Comparison of ENCODE assay signal across 23 cellular contexts in the genomic region with DNA sequence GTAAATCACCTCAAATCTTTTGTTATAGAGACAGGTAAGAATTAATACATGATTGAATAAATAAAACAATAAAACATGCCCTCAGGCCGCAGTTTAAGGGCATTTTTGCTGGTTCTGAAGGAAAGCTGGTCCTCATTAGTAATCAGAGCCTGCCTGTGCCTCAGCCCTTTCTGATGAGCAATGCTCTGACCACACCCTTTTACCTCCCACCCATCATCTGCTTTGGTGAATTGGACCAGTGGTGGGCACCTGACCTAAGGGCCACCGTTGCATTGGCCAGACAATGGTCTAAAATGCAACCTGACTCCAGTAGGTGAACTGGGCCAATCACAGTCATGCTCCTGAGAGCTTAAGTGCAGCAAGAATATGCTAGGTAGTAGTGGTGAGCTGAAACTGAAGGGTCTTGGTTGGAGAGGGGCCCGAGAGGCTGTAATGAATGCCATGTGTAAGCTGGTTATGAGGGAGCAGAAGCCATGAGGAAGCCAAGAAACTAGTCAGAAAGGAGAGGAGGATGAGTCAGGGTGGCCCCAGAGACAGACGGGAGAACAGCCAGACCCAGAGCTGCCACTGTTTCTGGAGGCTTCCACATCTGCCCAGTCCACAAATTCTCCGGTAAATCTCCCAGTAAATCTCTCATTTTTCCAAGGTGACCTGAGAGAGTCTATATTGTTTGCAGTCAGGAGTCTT. TPM values are rescaled to one million over a fixed set of nuclear protein-coding genes. Genes with fewer than 3 reads are reported as not detected.
A peak's percentile ranks its signal among the peaks of the same experiment; 100 is the strongest.
DNase-seq lines count a peak whose midpoint lies in the region; ATAC-seq, FAIRE-seq and TF ChIP-seq lines count a peak whose summit lies in the region.
"Had no signal": no experiment of that assay in that cellular context is flagged by ENCODE, and none has a peak within 500 bp of the region (broad histone marks: within the 10 kb centered on the region; RNA-seq: fewer than 3 reads in every experiment).

No MANE protein-coding gene starts in this region.

- no peaks in the 10 kb centered on the region for H3K27me3 Mint-ChIP-seq in astrocyte (ENCODE audit: low read depth, unreplicated experiment)
- H3K27me3 Mint-ChIP-seq in nephron progenitor cell (ENCODE audit: low read depth, poor library complexity), result peaks cover 8% of the 10 kb centered on the region
- H3K27me3 Mint-ChIP-seq: CD4-positive, alpha-beta T cell; stimulated activated memory B cell treated with anti-CD40 and anti-IgM and Interleukin-4, amounts not matched to agents 10 μg/mL and 1 μg/mL and 100 μg/mL, for 72 hours had no signal

- H3K4me1 ChIP-seq in astrocyte (ENCODE audit: insufficient read depth, low read length) (peaks cover 3% of the 10 kb centered on the region), left lung (peaks cover 0 to 11% of the 10 kb centered on the region in 2 donors)
- H3K4me1 ChIP-seq: uterus had no signal

- no peaks in the 10 kb centered on the region for H4K20me1 ChIP-seq in astrocyte (ENCODE audit: insufficient read depth, low read length)

- peak; percentile 77 for DNase-seq in AG20443 (ENCODE audit: low spot score)
- peak; percentile 59 for DNase-seq in HT1080 (ENCODE audit: low read depth)
- peak; percentile 60 for DNase-seq in astrocyte (ENCODE audit: low read depth)
- no peak for DNase-seq in left lung
- DNase-seq in GF-D8 (lab: John Stamatoyannopoulos, UW), result no peak
- DNase-seq in nephron progenitor cell, result no peak
- DNase-seq: activated CD8-positive, alpha-beta T cell treated with anti-CD3 and anti-CD28 coated beads, Interleukin-2, amount 10 ng/mL, durations not matched to agents 7 days and 5 days; activated gamma-delta T cell; CD4-positive, alpha-beta T cell; cortex of kidney; endodermal cell; MM.1S; NCI-H146; NCI-H69; stimulated activated CD4-positive, alpha-beta T cell treated with anti-CD3 and anti-CD28 coated beads, Interleukin-2, amount 100 ng/mL, for 24 hours; SW 1271; uterus had no signal

- H3K4me1 Mint-ChIP-seq in astrocyte (ENCODE audit: low read depth, unreplicated experiment), result peaks cover 13% of the 10 kb centered on the region
- H3K4me1 Mint-ChIP-seq in nephron progenitor cell, result peaks cover 21% of the 10 kb centered on the region
- H3K4me1 Mint-ChIP-seq: nephron; stimulated activated memory B cell treated with anti-CD40 and anti-IgM and Interleukin-4, amounts not matched to agents 10 μg/mL and 1 μg/mL and 100 μg/mL, for 72 hours had no signal

- no peak overlapping the region for H3K4me2 ChIP-seq in astrocyte (ENCODE audit: low read length)
- H3K4me2 ChIP-seq: hepatocyte had no signal

- H2AFZ ChIP-seq in astrocyte (ENCODE audit: low read depth, low read length), result peak overlapping the region; percentile 30
- H2AFZ ChIP-seq: hepatocyte had no signal

- intact Hi-C loops in left lung (cut with DNase I), result no loop called here

- H3K9me3 ChIP-seq in astrocyte (ENCODE audit: insufficient read depth, low read depth, low read length) (no peaks in the 10 kb centered on the region), left lung (no peaks in the 10 kb centered on the region)
- H3K9me3 ChIP-seq: uterus had no signal

- peak; percentile 36 for ATAC-seq in left lung
- no peak for ATAC-seq in GM18511 (IDR thresholded peaks at IDR 0.05; ENCODE audit: unreplicated experiment)
- ATAC-seq in HG02623 (IDR thresholded peaks at IDR 0.05; ENCODE audit: unreplicated experiment), result no peak
- ATAC-seq: activated CD4-positive, CD25-positive, alpha-beta regulatory T cell treated with anti-CD3 and anti-CD28 coated beads, Interleukin-2, amount 50 U/mL, for 24 hours; activated CD8-positive, alpha-beta T cell treated with anti-CD3 and anti-CD28 coated beads, Interleukin-2, amount 10 ng/mL, durations not matched to agents 7 days and 5 days; stimulated activated memory B cell treated with anti-CD40 and anti-IgM and Interleukin-4, amounts not matched to agents 10 μg/mL and 1 μg/mL and 100 μg/mL, for 72 hours had no signal

- H3K4me3 ChIP-seq in astrocyte (ENCODE audit: insufficient read depth, low read depth, low read length) (no peak overlapping the region), left lung (no peak overlapping the region)
- H3K4me3 ChIP-seq: hepatocyte, uterus had no signal

- H3K27me3 ChIP-seq in astrocyte (ENCODE audit: insufficient read depth, low read length) (no peaks in the 10 kb centered on the region), left lung (no peaks in the 10 kb centered on the region)
- H3K27me3 ChIP-seq: hepatocyte, uterus had no signal

- FAIRE-seq in astrocyte (lab: Jason Lieb, UNC), result no peak

- no peak overlapping the region for H3K4me3 Mint-ChIP-seq in astrocyte (ENCODE audit: unreplicated experiment)
- no peak overlapping the region for H3K4me3 Mint-ChIP-seq in nephron progenitor cell
- H3K4me3 Mint-ChIP-seq: activated CD8-positive, alpha-beta T cell treated with anti-CD3 and anti-CD28 coated beads, Interleukin-2, amount 10 ng/mL, durations not matched to agents 7 days and 5 days; CD4-positive, alpha-beta T cell; endodermal cell; nephron; stimulated activated memory B cell treated with anti-CD40 and anti-IgM and Interleukin-4, amounts not matched to agents 10 μg/mL and 1 μg/mL and 100 μg/mL, for 72 hours had no signal

- no peaks in the 10 kb centered on the region for H3K79me2 ChIP-seq in astrocyte (ENCODE audit: insufficient read depth, low read length)
- H3K79me2 ChIP-seq: hepatocyte had no signal

- H3K9me3 Mint-ChIP-seq in astrocyte (ENCODE audit: unreplicated experiment), result no peaks in the 10 kb centered on the region
- H3K9me3 Mint-ChIP-seq in nephron progenitor cell, result no peaks in the 10 kb centered on the region
- H3K9me3 Mint-ChIP-seq: CD4-positive, alpha-beta T cell; nephron; stimulated activated memory B cell treated with anti-CD40 and anti-IgM and Interleukin-4, amounts not matched to agents 10 μg/mL and 1 μg/mL and 100 μg/mL, for 72 hours had no signal

- no peak overlapping the region for H3K9ac ChIP-seq in astrocyte (ENCODE audit: low read length)

- H3K36me3 ChIP-seq in astrocyte (ENCODE audit: insufficient read depth, low read length), result no peaks in the 10 kb centered on the region
- no peaks in the 10 kb centered on the region for H3K36me3 ChIP-seq in left lung
- H3K36me3 ChIP-seq: uterus had no signal

- H3K27ac ChIP-seq in astrocyte (ENCODE audit: low read depth, low read length), result no peak overlapping the region
- no peak overlapping the region for H3K27ac ChIP-seq in left lung
- H3K27ac ChIP-seq: hepatocyte, uterus had no signal

- TF ChIP-seq CTCF in astrocyte (IDR thresholded peaks at IDR 0.05; ENCODE audit: insufficient read depth, low read depth, low read length), result no peak
- TF ChIP-seq CTCF in left lung (IDR thresholded peaks at IDR 0.05), result no peak
- no peak for TF ChIP-seq CTCF in nephron progenitor cell (IDR thresholded peaks at IDR 0.05)

- no peak overlapping the region for H3K27ac Mint-ChIP-seq in astrocyte (ENCODE audit: unreplicated experiment)
- H3K27ac Mint-ChIP-seq in nephron progenitor cell, result no peak overlapping the region
- H3K27ac Mint-ChIP-seq: activated CD8-positive, alpha-beta T cell treated with anti-CD3 and anti-CD28 coated beads, Interleukin-2, amount 10 ng/mL, durations not matched to agents 7 days and 5 days; CD4-positive, alpha-beta T cell; endodermal cell; nephron; stimulated activated memory B cell treated with anti-CD40 and anti-IgM and Interleukin-4, amounts not matched to agents 10 μg/mL and 1 μg/mL and 100 μg/mL, for 72 hours had no signal

- no peaks in the 10 kb centered on the region for H3K36me3 Mint-ChIP-seq in astrocyte (ENCODE audit: low read depth, unreplicated experiment)
- no peaks in the 10 kb centered on the region for H3K36me3 Mint-ChIP-seq in nephron progenitor cell (ENCODE audit: low read depth)
- H3K36me3 Mint-ChIP-seq: stimulated activated memory B cell treated with anti-CD40 and anti-IgM and Interleukin-4, amounts not matched to agents 10 μg/mL and 1 μg/mL and 100 μg/mL, for 72 hours had no signal

RNA-seq across cellular contexts. Expression of a gene that starts 45.5 kb away (rescaled TPM):
- total RNA-seq in HT1080 (2014; rRNA removed; shearing (Covaris generic)), result 5.2 and 6.8 TPM in 2 replicates
- 12.1 and 15.3 TPM in 2 replicates for polyA plus RNA-seq in HT1080 (2015; cell fraction: cytosol; rRNA removed)
- polyA plus RNA-seq in HT1080 (2015; cell fraction: nucleus; rRNA removed), result 44.6 and 48.6 TPM in 2 replicates
- total RNA-seq in astrocyte (33.8 and 40.1 TPM in 2 replicates), left lung (10 to 100 TPM; 17.5 to 20.3 TPM)

Comparison
In these comparisons a context has a peak if more than half of its experiments do, and no peak if none do; other contexts are left out.
1. DNase-seq: peak in AG20443 (single experiment), HT1080 (single experiment) and astrocyte (single experiment); none in left lung (0 of 2), GF-D8 (single experiment) and nephron progenitor cell (single experiment).